In the genomic region with DNA sequence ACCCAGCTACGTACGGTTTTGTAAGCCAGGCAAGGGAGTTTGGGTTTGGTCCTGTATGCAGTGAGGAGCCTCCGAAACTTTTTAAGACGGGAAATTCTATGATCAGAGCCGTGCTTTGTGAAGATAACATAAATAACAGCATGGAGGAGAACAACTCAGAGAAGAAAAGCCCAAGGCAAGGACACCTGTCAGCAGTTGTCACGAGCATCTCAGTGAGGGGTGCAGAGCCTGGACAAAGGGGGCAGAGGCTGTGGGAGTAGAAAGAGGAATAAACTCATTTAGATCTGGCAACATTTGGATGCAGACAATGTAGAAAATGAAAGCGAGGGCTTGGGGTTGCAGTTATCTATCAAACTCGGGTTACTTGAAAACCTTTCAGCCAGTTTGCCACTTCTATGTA, we compare ENCODE assay signal across 6 cellular contexts.
"Had no signal": no experiment of that assay in that cellular context is flagged by ENCODE, and none has a peak within 500 bp of the region (broad histone marks: within the 10 kb centered on the region; RNA-seq: fewer than 3 reads in every experiment).

No MANE protein-coding gene starts in this region.

- H3K4me3 Mint-ChIP-seq: IgD-negative memory B cell had no signal

- ATAC-seq: HepG2, K562 had no signal

- H3K27ac ChIP-seq: HL-60 had no signal

- H3K27ac Mint-ChIP-seq: IgD-negative memory B cell had no signal

- DNase-seq: IMR-90, KBM-7 had no signal

- H3K36me3 Mint-ChIP-seq: IgD-negative memory B cell had no signal

- H3K4me3 ChIP-seq: K562 had no signal
